21 cellular contexts compared by ENCODE assay signal in genomic region chr10:75851946-75852345, GRCh38.
"Had no signal": no experiment of that assay in that cellular context is flagged by ENCODE, and none has a peak within 500 bp of the region (broad histone marks: within the 10 kb centered on the region; RNA-seq: fewer than 3 reads in every experiment).

No MANE protein-coding gene starts in this region.

- H3K4me3 ChIP-seq: gastrocnemius medialis, lung, prostate gland, right atrium auricular region, stomach, tibial artery had no signal

- H3K9me3 ChIP-seq: gastrocnemius medialis, prostate gland, right atrium auricular region, stomach, tibial artery had no signal

- H3K36me3 Mint-ChIP-seq: memory B cell, natural killer cell had no signal

- H3K27ac Mint-ChIP-seq: effector memory CD8-positive, alpha-beta T cell; memory B cell; natural killer cell; type B pancreatic cell had no signal

- H3K4me1 Mint-ChIP-seq: memory B cell, natural killer cell had no signal

- H3K27ac ChIP-seq: gastrocnemius medialis, prostate gland, right atrium auricular region, stomach, tibial artery had no signal

- H3K36me3 ChIP-seq: gastrocnemius medialis, prostate gland, right atrium auricular region, stomach, tibial artery had no signal

- H3K27me3 Mint-ChIP-seq: effector memory CD8-positive, alpha-beta T cell; memory B cell had no signal

- DNase-seq: cerebellar nuclear complex; cortex of kidney; effector memory CD8-positive, alpha-beta T cell; erythroblast; foreskin fibroblast; gastrocnemius medialis; head of caudate nucleus; natural killer cell; nucleus accumbens; small intestine; stimulated activated CD4-positive, alpha-beta T cell treated with anti-CD3 and anti-CD28 coated beads, Interleukin-15, amount 100 ng/mL, for 24 hours; stimulated activated CD4-positive, alpha-beta T cell treated with anti-CD3 and anti-CD28 coated beads, Interleukin-2, amount 100 ng/mL, for 48 hours; stimulated activated CD8-positive, alpha-beta memory T cell treated with anti-CD3 and anti-CD28 coated beads, Interleukin-4, amount 100 ng/mL, for 48 hours; stimulated activated naive CD4-positive, alpha-beta T cell treated with Interleukin-2 at 50 U/mL for 16 hours; stomach; tibial artery had no signal

- ATAC-seq: effector memory CD8-positive, alpha-beta T cell; gastrocnemius medialis; natural killer cell had no signal

- H3K4me3 Mint-ChIP-seq: effector memory CD8-positive, alpha-beta T cell; memory B cell; natural killer cell; type B pancreatic cell had no signal

- H3K9me3 Mint-ChIP-seq: memory B cell, natural killer cell, type B pancreatic cell had no signal

- H3K4me1 ChIP-seq: gastrocnemius medialis, prostate gland, right atrium auricular region, stomach, tibial artery had no signal

- H3K27me3 ChIP-seq: gastrocnemius medialis, right atrium auricular region, stomach, tibial artery had no signal
